In the genomic region with DNA sequence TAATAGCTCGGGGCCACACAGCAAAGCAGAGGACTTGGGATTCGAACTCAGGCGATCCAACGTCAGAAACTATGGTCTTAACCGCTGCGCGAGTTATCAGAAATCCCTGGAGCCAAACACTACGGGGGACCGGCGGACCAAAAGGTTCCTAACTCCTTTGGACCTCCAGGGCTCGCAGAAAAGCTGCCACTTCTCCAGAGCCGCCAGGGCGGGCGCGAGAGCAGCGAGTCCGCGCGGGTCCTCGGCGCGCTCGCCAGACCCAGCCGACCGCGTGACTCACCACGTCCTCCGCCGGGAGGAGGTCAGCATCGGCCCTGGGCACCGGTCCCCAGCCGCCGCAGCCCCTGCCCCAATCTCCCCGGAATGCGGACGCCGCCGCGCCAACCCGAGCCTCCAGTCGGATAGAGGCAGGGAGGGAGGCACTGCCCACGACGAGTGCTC, we compare ENCODE assay signal across 8 cellular contexts. TPM values are rescaled to one million over a fixed set of nuclear protein-coding genes. Genes with fewer than 3 reads are reported as not detected.
A peak's percentile ranks its signal among the peaks of the same experiment; 100 is the strongest.
DNase-seq lines count a peak whose midpoint lies in the region; ATAC-seq and TF ChIP-seq lines count a peak whose summit lies in the region.

No MANE protein-coding gene starts in this region.

- DNase-seq in stimulated activated naive CD8-positive, alpha-beta T cell treated with anti-CD3 and anti-CD28 coated beads, Interleukin-15, amount 100 ng/mL, for 72 hours: no peak
- no peak for DNase-seq in stimulated activated naive CD8-positive, alpha-beta T cell treated with anti-CD3 and anti-CD28 coated beads, Interleukin-15, Interleukin-2, amounts not matched to agents 100 U/mL and 50 U/mL, for 24 hours
- DNase-seq in brain microvascular endothelial cell (peak; percentile 10), lung microvascular endothelial cell (ENCODE audit: low read depth in 2 of 2) (peak; percentile 12 to 33), RWPE1 (ENCODE audit: low spot score) (no peak), activated gamma-delta T cell treated with Interleukin-2 at 50 U/mL for 16 hours (no peak)
- DNase-seq in stimulated activated CD4-positive, alpha-beta T cell treated with anti-CD3 and anti-CD28 coated beads, Interleukin-2, amount 100 ng/mL, for 24 hours: no peak

- CTCF ChIA-PET in RWPE1 (lab: Yijun Ruan, JAX): no interaction called here

- no peak overlapping the region for H3K27ac Mint-ChIP-seq in stimulated activated naive CD8-positive, alpha-beta T cell treated with anti-CD3 and anti-CD28 coated beads, Interleukin-15, amount 100 ng/mL, for 72 hours

- H3K27me3 Mint-ChIP-seq in stimulated activated naive CD8-positive, alpha-beta T cell treated with anti-CD3 and anti-CD28 coated beads, Interleukin-15, amount 100 ng/mL, for 72 hours: peaks cover 100% of the 10 kb centered on the region

- H3K27ac ChIP-seq in brain microvascular endothelial cell: no peak overlapping the region
- H3K27ac ChIP-seq in RWPE1: no peak overlapping the region

- H3K4me3 ChIP-seq in brain microvascular endothelial cell (ENCODE audit: low read depth, low read length): peak overlapping the region; percentile 30

- peak overlapping the region; percentile 40 to 60 for H3K4me3 Mint-ChIP-seq in stimulated activated naive CD8-positive, alpha-beta T cell treated with anti-CD3 and anti-CD28 coated beads, Interleukin-15, amount 100 ng/mL, for 72 hours

- no peaks in the 10 kb centered on the region for H3K9me3 Mint-ChIP-seq in stimulated activated naive CD8-positive, alpha-beta T cell treated with anti-CD3 and anti-CD28 coated beads, Interleukin-15, amount 100 ng/mL, for 72 hours

- H3K4me1 Mint-ChIP-seq in stimulated activated naive CD8-positive, alpha-beta T cell treated with anti-CD3 and anti-CD28 coated beads, Interleukin-15, amount 100 ng/mL, for 72 hours: peaks cover 28% of the 10 kb centered on the region

- POLR2A ChIA-PET in RWPE1 (lab: Yijun Ruan, JAX; ENCODE audit: low non-redundant PET): no interaction called here

- TF ChIP-seq CTCF in brain microvascular endothelial cell (IDR thresholded peaks at IDR 0.05; ENCODE audit: low read depth, low read length, missing control alignments) (peak; percentile 20), RWPE1 (conservative IDR thresholded peaks at IDR 0.05; ENCODE audit: low read depth) (no peak)

- in situ Hi-C loops in brain microvascular endothelial cell (cut with HindIII; ENCODE audit: low pct_ligation_motif_present, low sequenced_read_pairs): loop anchor here (25.0 kb wide), 1 partner anchor 204 kb away; no protein-coding TSS in a partner anchor

- peaks cover 91% of the 10 kb centered on the region for H3K27me3 ChIP-seq in brain microvascular endothelial cell (replicated peaks)

- no peaks in the 10 kb centered on the region for H3K36me3 ChIP-seq in brain microvascular endothelial cell (replicated peaks)

- ATAC-seq in stimulated activated naive CD8-positive, alpha-beta T cell treated with anti-CD3 and anti-CD28 coated beads, Interleukin-15, amount 100 ng/mL, for 72 hours: no peak
- ATAC-seq in stimulated activated naive CD8-positive, alpha-beta T cell treated with anti-CD3 and anti-CD28 coated beads, Interleukin-15, Interleukin-2, amounts not matched to agents 100 U/mL and 50 U/mL, for 24 hours: no peak
- ATAC-seq in GM18519 (IDR thresholded peaks at IDR 0.05; ENCODE audit: low FRiP score, unreplicated experiment): no peak

RNA-seq across cellular contexts. Expression of gene ALX4, which starts 6.0 kb away (rescaled TPM):
- not detected in 2 replicates for total RNA-seq in lung microvascular endothelial cell

Comparison
In these comparisons a context has a peak if more than half of its experiments do, and no peak if none do; other contexts are left out.
1. DNase-seq: peak in brain microvascular endothelial cell (single experiment) and lung microvascular endothelial cell (2 of 2); none in stimulated activated naive CD8-positive, alpha-beta T cell treated with anti-CD3 and anti-CD28 coated beads, Interleukin-15, amount 100 ng/mL, for 72 hours (0 of 2), stimulated activated naive CD8-positive, alpha-beta T cell treated with anti-CD3 and anti-CD28 coated beads, Interleukin-15, Interleukin-2, amounts not matched to agents 100 U/mL and 50 U/mL, for 24 hours (single experiment), RWPE1 (single experiment), stimulated activated CD4-positive, alpha-beta T cell treated with anti-CD3 and anti-CD28 coated beads, Interleukin-2, amount 100 ng/mL, for 24 hours (0 of 2) and activated gamma-delta T cell treated with Interleukin-2 at 50 U/mL for 16 hours (single experiment).